ENCODE assay signal across 1 cellular context in the genomic region with DNA sequence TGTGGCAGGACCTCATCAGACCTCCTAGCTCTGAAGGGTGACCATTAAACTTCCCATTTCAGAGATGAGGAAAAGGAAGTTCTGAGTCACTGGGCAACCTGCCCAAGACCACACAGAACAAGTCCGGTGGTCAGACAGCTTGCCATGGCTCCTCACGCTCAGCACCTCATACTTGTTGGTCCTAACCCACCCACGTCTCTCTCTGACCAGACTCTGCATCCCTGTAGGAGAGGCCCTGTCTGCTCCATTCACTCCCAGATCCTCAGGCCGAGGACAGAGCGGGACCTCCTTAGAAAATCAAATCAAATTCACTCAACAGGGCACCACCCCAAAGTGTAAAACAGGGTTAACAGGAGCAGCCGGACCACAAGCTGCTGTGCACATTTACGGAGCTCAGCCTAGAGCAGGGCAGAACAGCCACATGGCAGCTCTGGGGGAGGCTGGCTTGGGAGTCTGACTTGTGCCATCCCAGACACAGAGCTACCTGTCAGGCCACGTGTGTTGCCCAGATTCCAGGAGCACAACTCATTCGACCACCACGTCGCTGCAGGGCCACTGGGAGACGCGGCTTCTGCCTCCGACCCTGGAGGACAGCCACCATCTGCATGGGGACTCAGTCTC.
A peak's percentile ranks its signal among the peaks of the same experiment; 100 is the strongest.
TF ChIP-seq lines count a peak whose summit lies in the region.

No MANE protein-coding gene starts in this region.

TF ChIP-seq in HepG2, 621 proteins besides CTCF, POLR2A, EP300 and RAD21 (continued from another document):
- TF ChIP-seq ZBTB4 (CRISPR knock-in tag; IDR thresholded peaks at IDR 0.05; ENCODE audit: borderline replicate concordance) = 0 out of 2 replicates have a peak, but pooled peaks have one; percentile 52
- no peak for TF ChIP-seq ZNF547 (CRISPR knock-in tag; IDR thresholded peaks at IDR 0.05)
- no peak for TF ChIP-seq ZNF280B (CRISPR knock-in tag; IDR thresholded peaks at IDR 0.05; ENCODE audit: borderline replicate concordance)
- no peak for TF ChIP-seq ZNF382 (CRISPR knock-in tag; IDR thresholded peaks at IDR 0.05; ENCODE audit: borderline replicate concordance)
- TF ChIP-seq ZNF530 (CRISPR knock-in tag; IDR thresholded peaks at IDR 0.05; ENCODE audit: low read depth) = no peak
- TF ChIP-seq, protein P1, sequence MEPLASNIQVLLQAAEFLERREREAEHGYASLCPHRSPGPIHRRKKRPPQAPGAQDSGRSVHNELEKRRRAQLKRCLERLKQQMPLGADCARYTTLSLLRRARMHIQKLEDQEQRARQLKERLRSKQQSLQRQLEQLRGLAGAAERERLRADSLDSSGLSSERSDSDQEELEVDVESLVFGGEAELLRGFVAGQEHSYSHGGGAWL (CRISPR knock-in tag; IDR thresholded peaks at IDR 0.05) = no peak
- TF ChIP-seq ZNF263 (CRISPR knock-in tag; IDR thresholded peaks at IDR 0.05) = no peak
- TF ChIP-seq ZNF12 (CRISPR knock-in tag; IDR thresholded peaks at IDR 0.05) = no peak
- TF ChIP-seq KMT2A (CRISPR knock-in tag; IDR thresholded peaks at IDR 0.05) = no peak
- no peak for TF ChIP-seq ZBTB37 (CRISPR knock-in tag; IDR thresholded peaks at IDR 0.05)
- TF ChIP-seq ZNF567 (CRISPR knock-in tag; IDR thresholded peaks at IDR 0.05; ENCODE audit: borderline replicate concordance) = no peak
- TF ChIP-seq, protein P2, sequence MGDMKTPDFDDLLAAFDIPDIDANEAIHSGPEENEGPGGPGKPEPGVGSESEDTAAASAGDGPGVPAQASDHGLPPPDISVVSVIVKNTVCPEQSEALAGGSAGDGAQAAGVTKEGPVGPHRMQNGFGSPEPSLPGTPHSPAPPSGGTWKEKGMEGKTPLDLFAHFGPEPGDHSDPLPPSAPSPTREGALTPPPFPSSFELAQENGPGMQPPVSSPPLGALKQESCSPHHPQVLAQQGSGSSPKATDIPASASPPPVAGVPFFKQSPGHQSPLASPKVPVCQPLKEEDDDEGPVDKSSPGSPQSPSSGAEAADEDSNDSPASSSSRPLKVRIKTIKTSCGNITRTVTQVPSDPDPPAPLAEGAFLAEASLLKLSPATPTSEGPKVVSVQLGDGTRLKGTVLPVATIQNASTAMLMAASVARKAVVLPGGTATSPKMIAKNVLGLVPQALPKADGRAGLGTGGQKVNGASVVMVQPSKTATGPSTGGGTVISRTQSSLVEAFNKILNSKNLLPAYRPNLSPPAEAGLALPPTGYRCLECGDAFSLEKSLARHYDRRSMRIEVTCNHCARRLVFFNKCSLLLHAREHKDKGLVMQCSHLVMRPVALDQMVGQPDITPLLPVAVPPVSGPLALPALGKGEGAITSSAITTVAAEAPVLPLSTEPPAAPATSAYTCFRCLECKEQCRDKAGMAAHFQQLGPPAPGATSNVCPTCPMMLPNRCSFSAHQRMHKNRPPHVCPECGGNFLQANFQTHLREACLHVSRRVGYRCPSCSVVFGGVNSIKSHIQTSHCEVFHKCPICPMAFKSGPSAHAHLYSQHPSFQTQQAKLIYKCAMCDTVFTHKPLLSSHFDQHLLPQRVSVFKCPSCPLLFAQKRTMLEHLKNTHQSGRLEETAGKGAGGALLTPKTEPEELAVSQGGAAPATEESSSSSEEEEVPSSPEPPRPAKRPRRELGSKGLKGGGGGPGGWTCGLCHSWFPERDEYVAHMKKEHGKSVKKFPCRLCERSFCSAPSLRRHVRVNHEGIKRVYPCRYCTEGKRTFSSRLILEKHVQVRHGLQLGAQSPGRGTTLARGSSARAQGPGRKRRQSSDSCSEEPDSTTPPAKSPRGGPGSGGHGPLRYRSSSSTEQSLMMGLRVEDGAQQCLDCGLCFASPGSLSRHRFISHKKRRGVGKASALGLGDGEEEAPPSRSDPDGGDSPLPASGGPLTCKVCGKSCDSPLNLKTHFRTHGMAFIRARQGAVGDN (CRISPR knock-in tag; IDR thresholded peaks at IDR 0.05) = peak; percentile 57; the same call in 1 of the 2 replicates
- TF ChIP-seq FOSL2 (CRISPR knock-in tag; IDR thresholded peaks at IDR 0.05) = 0 out of 2 replicates have a peak, but pooled peaks have one; percentile 7
- no peak for TF ChIP-seq MIXL1 (CRISPR knock-in tag; IDR thresholded peaks at IDR 0.05)
TF ChIP-seq in HepG2: peak in this region for 9.
